ENCODE assay signal across 1 cellular context in the genomic region with DNA sequence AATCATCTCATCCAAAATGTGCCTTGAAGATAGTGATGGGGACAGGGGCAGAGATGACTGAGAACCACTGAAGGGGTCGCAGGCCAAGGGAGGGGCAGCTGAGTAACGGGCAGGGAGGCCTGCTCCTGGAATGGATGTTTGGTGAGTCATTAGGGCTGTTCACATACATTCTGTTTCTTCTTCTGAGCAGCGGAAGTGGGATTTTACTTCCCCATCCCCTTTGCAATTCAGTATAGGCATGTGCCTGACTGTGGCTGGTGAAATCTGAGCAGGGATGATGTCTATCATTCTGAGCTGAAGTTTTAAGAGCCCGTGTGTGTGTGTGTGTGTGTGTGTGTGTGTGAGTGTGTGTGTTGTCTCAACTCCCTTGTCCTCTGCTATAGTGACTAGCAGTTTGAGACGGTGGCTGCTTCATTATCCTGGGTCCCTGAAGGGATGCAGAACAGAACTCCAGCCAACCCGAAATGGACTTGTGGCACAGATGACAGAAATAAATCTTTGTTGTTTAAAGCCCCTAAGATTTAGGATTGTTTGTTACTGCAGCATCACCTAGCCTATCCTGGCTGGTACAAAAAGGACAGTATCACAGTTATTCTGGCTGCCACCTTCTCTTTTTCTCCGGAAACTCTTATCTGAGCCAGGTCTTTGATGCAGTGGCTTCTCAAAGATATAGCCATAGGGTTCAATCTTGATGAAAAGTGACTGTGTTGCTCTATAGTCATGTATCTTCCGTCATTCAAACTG.
TF ChIP-seq lines count a peak whose summit lies in the region.

No MANE protein-coding gene starts in this region.

TF ChIP-seq in WTC11, 78 proteins besides CTCF, POLR2A, EP300 and RAD21 (continued from another document):
- TF ChIP-seq, protein P1, sequence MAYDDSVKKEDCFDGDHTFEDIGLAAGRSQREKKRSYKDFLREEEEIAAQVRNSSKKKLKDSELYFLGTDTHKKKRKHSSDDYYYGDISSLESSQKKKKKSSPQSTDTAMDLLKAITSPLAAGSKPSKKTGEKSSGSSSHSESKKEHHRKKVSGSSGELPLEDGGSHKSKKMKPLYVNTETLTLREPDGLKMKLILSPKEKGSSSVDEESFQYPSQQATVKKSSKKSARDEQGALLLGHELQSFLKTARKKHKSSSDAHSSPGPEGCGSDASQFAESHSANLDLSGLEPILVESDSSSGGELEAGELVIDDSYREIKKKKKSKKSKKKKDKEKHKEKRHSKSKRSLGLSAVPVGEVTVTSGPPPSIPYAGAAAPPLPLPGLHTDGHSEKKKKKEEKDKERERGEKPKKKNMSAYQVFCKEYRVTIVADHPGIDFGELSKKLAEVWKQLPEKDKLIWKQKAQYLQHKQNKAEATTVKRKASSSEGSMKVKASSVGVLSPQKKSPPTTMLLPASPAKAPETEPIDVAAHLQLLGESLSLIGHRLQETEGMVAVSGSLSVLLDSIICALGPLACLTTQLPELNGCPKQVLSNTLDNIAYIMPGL (CRISPR knock-in tag; IDR thresholded peaks at IDR 0.05), result no peak
- TF ChIP-seq, protein P2, sequence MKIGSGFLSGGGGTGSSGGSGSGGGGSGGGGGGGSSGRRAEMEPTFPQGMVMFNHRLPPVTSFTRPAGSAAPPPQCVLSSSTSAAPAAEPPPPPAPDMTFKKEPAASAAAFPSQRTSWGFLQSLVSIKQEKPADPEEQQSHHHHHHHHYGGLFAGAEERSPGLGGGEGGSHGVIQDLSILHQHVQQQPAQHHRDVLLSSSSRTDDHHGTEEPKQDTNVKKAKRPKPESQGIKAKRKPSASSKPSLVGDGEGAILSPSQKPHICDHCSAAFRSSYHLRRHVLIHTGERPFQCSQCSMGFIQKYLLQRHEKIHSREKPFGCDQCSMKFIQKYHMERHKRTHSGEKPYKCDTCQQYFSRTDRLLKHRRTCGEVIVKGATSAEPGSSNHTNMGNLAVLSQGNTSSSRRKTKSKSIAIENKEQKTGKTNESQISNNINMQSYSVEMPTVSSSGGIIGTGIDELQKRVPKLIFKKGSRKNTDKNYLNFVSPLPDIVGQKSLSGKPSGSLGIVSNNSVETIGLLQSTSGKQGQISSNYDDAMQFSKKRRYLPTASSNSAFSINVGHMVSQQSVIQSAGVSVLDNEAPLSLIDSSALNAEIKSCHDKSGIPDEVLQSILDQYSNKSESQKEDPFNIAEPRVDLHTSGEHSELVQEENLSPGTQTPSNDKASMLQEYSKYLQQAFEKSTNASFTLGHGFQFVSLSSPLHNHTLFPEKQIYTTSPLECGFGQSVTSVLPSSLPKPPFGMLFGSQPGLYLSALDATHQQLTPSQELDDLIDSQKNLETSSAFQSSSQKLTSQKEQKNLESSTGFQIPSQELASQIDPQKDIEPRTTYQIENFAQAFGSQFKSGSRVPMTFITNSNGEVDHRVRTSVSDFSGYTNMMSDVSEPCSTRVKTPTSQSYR (CRISPR knock-in tag; IDR thresholded peaks at IDR 0.05), result no peak
- TF ChIP-seq FOXK1 (CRISPR knock-in tag; IDR thresholded peaks at IDR 0.05) (no peak), TEAD4 (CRISPR knock-in tag; IDR thresholded peaks at IDR 0.05) (no peak), ZNF263 (CRISPR knock-in tag; IDR thresholded peaks at IDR 0.05; ENCODE audit: low read depth) (no peak), ZBTB21 (CRISPR knock-in tag; IDR thresholded peaks at IDR 0.05; ENCODE audit: borderline replicate concordance) (no peak), NFATC4 (CRISPR knock-in tag; IDR thresholded peaks at IDR 0.05) (no peak)
- TF ChIP-seq, protein P3, sequence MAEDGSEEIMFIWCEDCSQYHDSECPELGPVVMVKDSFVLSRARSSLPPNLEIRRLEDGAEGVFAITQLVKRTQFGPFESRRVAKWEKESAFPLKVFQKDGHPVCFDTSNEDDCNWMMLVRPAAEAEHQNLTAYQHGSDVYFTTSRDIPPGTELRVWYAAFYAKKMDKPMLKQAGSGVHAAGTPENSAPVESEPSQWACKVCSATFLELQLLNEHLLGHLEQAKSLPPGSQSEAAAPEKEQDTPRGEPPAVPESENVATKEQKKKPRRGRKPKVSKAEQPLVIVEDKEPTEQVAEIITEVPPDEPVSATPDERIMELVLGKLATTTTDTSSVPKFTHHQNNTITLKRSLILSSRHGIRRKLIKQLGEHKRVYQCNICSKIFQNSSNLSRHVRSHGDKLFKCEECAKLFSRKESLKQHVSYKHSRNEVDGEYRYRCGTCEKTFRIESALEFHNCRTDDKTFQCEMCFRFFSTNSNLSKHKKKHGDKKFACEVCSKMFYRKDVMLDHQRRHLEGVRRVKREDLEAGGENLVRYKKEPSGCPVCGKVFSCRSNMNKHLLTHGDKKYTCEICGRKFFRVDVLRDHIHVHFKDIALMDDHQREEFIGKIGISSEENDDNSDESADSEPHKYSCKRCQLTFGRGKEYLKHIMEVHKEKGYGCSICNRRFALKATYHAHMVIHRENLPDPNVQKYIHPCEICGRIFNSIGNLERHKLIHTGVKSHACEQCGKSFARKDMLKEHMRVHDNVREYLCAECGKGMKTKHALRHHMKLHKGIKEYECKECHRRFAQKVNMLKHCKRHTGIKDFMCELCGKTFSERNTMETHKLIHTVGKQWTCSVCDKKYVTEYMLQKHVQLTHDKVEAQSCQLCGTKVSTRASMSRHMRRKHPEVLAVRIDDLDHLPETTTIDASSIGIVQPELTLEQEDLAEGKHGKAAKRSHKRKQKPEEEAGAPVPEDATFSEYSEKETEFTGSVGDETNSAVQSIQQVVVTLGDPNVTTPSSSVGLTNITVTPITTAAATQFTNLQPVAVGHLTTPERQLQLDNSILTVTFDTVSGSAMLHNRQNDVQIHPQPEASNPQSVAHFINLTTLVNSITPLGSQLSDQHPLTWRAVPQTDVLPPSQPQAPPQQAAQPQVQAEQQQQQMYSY (CRISPR knock-in tag; IDR thresholded peaks at IDR 0.05), result no peak
- TF ChIP-seq, protein P4, sequence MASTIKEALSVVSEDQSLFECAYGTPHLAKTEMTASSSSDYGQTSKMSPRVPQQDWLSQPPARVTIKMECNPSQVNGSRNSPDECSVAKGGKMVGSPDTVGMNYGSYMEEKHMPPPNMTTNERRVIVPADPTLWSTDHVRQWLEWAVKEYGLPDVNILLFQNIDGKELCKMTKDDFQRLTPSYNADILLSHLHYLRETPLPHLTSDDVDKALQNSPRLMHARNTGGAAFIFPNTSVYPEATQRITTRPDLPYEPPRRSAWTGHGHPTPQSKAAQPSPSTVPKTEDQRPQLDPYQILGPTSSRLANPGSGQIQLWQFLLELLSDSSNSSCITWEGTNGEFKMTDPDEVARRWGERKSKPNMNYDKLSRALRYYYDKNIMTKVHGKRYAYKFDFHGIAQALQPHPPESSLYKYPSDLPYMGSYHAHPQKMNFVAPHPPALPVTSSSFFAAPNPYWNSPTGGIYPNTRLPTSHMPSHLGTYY (CRISPR knock-in tag; IDR thresholded peaks at IDR 0.05), result no peak
TF ChIP-seq in WTC11: peak in this region for 0.
